ENCODE assay signal across 10 cellular contexts in the genomic region with DNA sequence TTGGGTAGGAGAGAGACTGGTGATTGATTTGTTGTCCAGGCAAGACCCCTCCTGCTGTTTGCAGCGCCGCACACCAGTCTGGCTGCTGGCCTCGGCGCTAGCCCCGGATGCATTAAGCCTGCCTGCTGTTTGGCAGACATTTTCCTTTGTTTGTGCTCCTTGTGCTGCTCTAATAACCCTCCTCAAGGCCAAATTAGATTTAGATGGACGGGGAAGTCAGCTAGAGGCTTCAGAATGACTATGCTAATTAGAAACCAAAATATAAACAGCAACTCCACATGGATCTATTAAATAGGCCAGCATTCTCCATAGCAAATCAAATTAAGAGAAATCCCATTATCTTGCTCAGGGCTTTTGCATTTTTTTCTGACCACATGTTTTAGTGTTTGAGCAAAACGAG.
DNase-seq lines count a peak whose midpoint lies in the region; ATAC-seq, FAIRE-seq and TF ChIP-seq lines count a peak whose summit lies in the region.
"Had no signal": no experiment of that assay in that cellular context is flagged by ENCODE, and none has a peak within 500 bp of the region (broad histone marks: within the 10 kb centered on the region; RNA-seq: fewer than 3 reads in every experiment).

No MANE protein-coding gene starts in this region.

- H2AFZ ChIP-seq in IMR-90 (replicated peaks; ENCODE audit: low read length, poor library complexity): peak overlapping the region; percentile 74
- H2AFZ ChIP-seq in osteoblast (ENCODE audit: low read length): peak overlapping the region; percentile 70
- H2AFZ ChIP-seq in trophoblast cell (ENCODE audit: insufficient read depth, low read length, poor library complexity): no peak overlapping the region

- TF ChIP-seq POLR2A in IMR-90 (IDR thresholded peaks at IDR 0.05; ENCODE audit: low read depth, low read length) (no peak), adrenal gland (IDR thresholded peaks at IDR 0.05) (no peak)

- no peak overlapping the region for H3K56ac ChIP-seq in IMR-90 (ENCODE audit: extremely low read depth, insufficient read depth, low read length)

- H3K4me1 ChIP-seq in IMR-90 (ENCODE audit: control insufficient read depth, insufficient read depth, low read length): no peaks in the 10 kb centered on the region
- no peaks in the 10 kb centered on the region for H3K4me1 ChIP-seq in osteoblast (ENCODE audit: insufficient read depth, low read length)
- H3K4me1 ChIP-seq in adrenal gland (replicated peaks in 1 of 2): peaks cover 0 to 6% of the 10 kb centered on the region in 2 donors
- no peaks in the 10 kb centered on the region for H3K4me1 ChIP-seq in trophoblast cell (ENCODE audit: control insufficient read depth in 1 of 2, insufficient read depth in 2 of 2, low read length in 2 of 2)

- H3K9ac ChIP-seq in IMR-90 (ENCODE audit: low read depth, low read length) (no peak overlapping the region), trophoblast cell (ENCODE audit: low read length) (no peak overlapping the region)

- no peak overlapping the region for H2BK20ac ChIP-seq in IMR-90 (ENCODE audit: low read depth, low read length)

- H3K18ac ChIP-seq in IMR-90 (ENCODE audit: low read depth, low read length) (no peak overlapping the region), trophoblast cell (ENCODE audit: low read length) (no peak overlapping the region)

- in situ Hi-C loops in IMR-90 (cut with MboI; ENCODE audit: low sequenced_read_pairs): no loop called here

- H3K23ac ChIP-seq in IMR-90 (ENCODE audit: low read depth, low read length) (no peak overlapping the region), trophoblast cell (ENCODE audit: low read length) (no peak overlapping the region)

- H2BK5ac ChIP-seq in IMR-90 (ENCODE audit: low read depth, low read length, poor library complexity, severe bottlenecking) (no peak overlapping the region), trophoblast cell (ENCODE audit: low read depth, low read length, poor library complexity) (no peak overlapping the region)

- dilution Hi-C loops in IMR-90 (cut with HindIII; ENCODE audit: low sequenced_read_pairs, unreplicated experiment): no loop called here

- DNase-seq in IMR-90: no peak
- DNase-seq in NCI-H446 (lab: John Stamatoyannopoulos, UW): peak; percentile 11 to 25
- DNase-seq in osteoblast (ENCODE audit: insufficient read length, low spot score, missing footprints): no peak
- DNase-seq in adrenal gland: no peak
- DNase-seq in T-helper 2 cell: no peak
- no peak for DNase-seq in trophoblast cell
- DNase-seq: activated CD4-positive, CD25-positive, alpha-beta regulatory T cell treated with anti-CD3 and anti-CD28 coated beads, Interleukin-2, amount 50 U/mL, for 72 hours; aorta; occipital lobe had no signal

- H2BK15ac ChIP-seq in IMR-90 (ENCODE audit: low read depth, low read length): no peak overlapping the region

- no peak overlapping the region for H2AK5ac ChIP-seq in IMR-90 (ENCODE audit: low read depth, low read length)
- H2AK5ac ChIP-seq in trophoblast cell (ENCODE audit: low read length): no peak overlapping the region

- no peaks in the 10 kb centered on the region for H3K9me1 ChIP-seq in IMR-90 (ENCODE audit: insufficient read depth, low read length)

- POLR2A ChIA-PET in IMR-90 (lab: Charles Lee; ENCODE audit: unreplicated experiment): no interaction called here

- peak; percentile 88 for FAIRE-seq in endometrium (lab: Jason Lieb, UNC)

- ATAC-seq in IMR-90 (ENCODE audit: low read depth): peak; percentile 32

- H2AK9ac ChIP-seq in IMR-90 (replicated peaks; ENCODE audit: low read depth, low read length, poor library complexity): no peak overlapping the region

- no peak overlapping the region for H3K4me3 ChIP-seq in IMR-90 (ENCODE audit: insufficient read depth, low read depth, low read length)
- H3K4me3 ChIP-seq in osteoblast (ENCODE audit: insufficient read depth, low read length): no peak overlapping the region
- H3K4me3 ChIP-seq in adrenal gland: no peak overlapping the region
- H3K4me3 ChIP-seq in trophoblast cell (ENCODE audit: low read depth, low read length): no peak overlapping the region

- no peaks in the 10 kb centered on the region for H3K79me2 ChIP-seq in osteoblast (ENCODE audit: insufficient read depth, low read length)
- no peaks in the 10 kb centered on the region for H3K79me2 ChIP-seq in trophoblast cell (ENCODE audit: control insufficient read depth, insufficient read depth, low read length, poor library complexity)

- H4K91ac ChIP-seq in IMR-90 (ENCODE audit: insufficient read depth, low read depth, low read length): no peak overlapping the region
- no peak overlapping the region for H4K91ac ChIP-seq in trophoblast cell (ENCODE audit: low read depth, low read length)

- H3K14ac ChIP-seq in IMR-90 (replicated peaks; ENCODE audit: low read depth, low read length) (no peak overlapping the region), trophoblast cell (ENCODE audit: low read length) (no peak overlapping the region)

- H2BK12ac ChIP-seq in trophoblast cell (ENCODE audit: low read length): no peak overlapping the region

- H3K4me2 ChIP-seq in IMR-90 (ENCODE audit: low read depth, low read length): no peak overlapping the region
- no peak overlapping the region for H3K4me2 ChIP-seq in osteoblast (ENCODE audit: insufficient read depth, low read length)
- no peak overlapping the region for H3K4me2 ChIP-seq in trophoblast cell (ENCODE audit: low read length)

- no TSS peak for BruUV-seq in IMR-90 (replicated peaks; lab: Mats Ljungman, UMichigan)

- H4K8ac ChIP-seq in IMR-90 (ENCODE audit: low read depth in 2 of 2, low read length in 2 of 2) (0 out of 4 replicates have a peak overlapping the region, but pooled peaks of 1 of the 2 experiments have one; percentile 69), trophoblast cell (ENCODE audit: low read depth, low read length) (no peak overlapping the region)

- H2BK120ac ChIP-seq in IMR-90 (ENCODE audit: low read depth, low read length) (no peak overlapping the region), trophoblast cell (ENCODE audit: insufficient read depth, low read length, poor library complexity) (no peak overlapping the region)

- H4K20me1 ChIP-seq in IMR-90 (ENCODE audit: insufficient read depth, low read length): no peaks in the 10 kb centered on the region
- no peaks in the 10 kb centered on the region for H4K20me1 ChIP-seq in osteoblast (ENCODE audit: insufficient read depth, low read length)

- CTCF ChIA-PET in IMR-90 (lab: Yijun Ruan, JAX): no interaction called here

- no peaks in the 10 kb centered on the region for H3K27me3 ChIP-seq in IMR-90 (ENCODE audit: control insufficient read depth, insufficient read depth, low read length)
- H3K27me3 ChIP-seq in osteoblast (ENCODE audit: insufficient read depth, low read length): no peaks in the 10 kb centered on the region
- no peaks in the 10 kb centered on the region for H3K27me3 ChIP-seq in adrenal gland
- no peaks in the 10 kb centered on the region for H3K27me3 ChIP-seq in trophoblast cell (ENCODE audit: insufficient read depth, low read length)

- H3K27ac ChIP-seq in IMR-90 (ENCODE audit: insufficient read depth, low read length) (no peak overlapping the region), osteoblast (ENCODE audit: low read depth, low read length) (no peak overlapping the region), adrenal gland (no peak overlapping the region), trophoblast cell (ENCODE audit: low read depth, low read length) (no peak overlapping the region)

- H4K5ac ChIP-seq in IMR-90 (ENCODE audit: low read depth, low read length): no peak overlapping the region

- H3K36me3 ChIP-seq in IMR-90 (ENCODE audit: control insufficient read depth, insufficient read depth, low read length): no peaks in the 10 kb centered on the region
- no peaks in the 10 kb centered on the region for H3K36me3 ChIP-seq in osteoblast (ENCODE audit: insufficient read depth, low read length)
- H3K36me3 ChIP-seq in adrenal gland (replicated peaks in 1 of 2): no peaks in the 10 kb centered on the region
- no peaks in the 10 kb centered on the region for H3K36me3 ChIP-seq in trophoblast cell (ENCODE audit: control insufficient read depth in 1 of 2, insufficient read depth in 2 of 2, low read length in 2 of 2)

- H4K12ac ChIP-seq in trophoblast cell (ENCODE audit: low read depth, low read length): no peak overlapping the region

- H3K4ac ChIP-seq in IMR-90 (ENCODE audit: low read depth, low read length): peak overlapping the region; percentile 23; the same call in 1 of the 2 replicates
- no peak overlapping the region for H3K4ac ChIP-seq in trophoblast cell (ENCODE audit: low read depth, low read length)

- WGBS in IMR-90 (ENCODE audit: extremely low coverage in 2 of 2, insufficient read length in 1 of 2), 2 experiments: no CpG with 5 or more reads among the region's 7 CpGs
- WGBS in adrenal gland, 4 donors: 11 to 26% (median 21%) methylated on average over 7 of the region's 7 CpGs
- no CpG with 5 or more reads among the region's 7 CpGs for WGBS in trophoblast cell (ENCODE audit: extremely low coverage, insufficient coverage, insufficient read length)

- TF ChIP-seq CTCF in IMR-90 (conservative IDR thresholded peaks at IDR 0.05; ENCODE audit: low read depth, low read length) (no peak), osteoblast (IDR thresholded peaks at IDR 0.05; ENCODE audit: extremely low read depth, low read depth, low read length) (no peak), adrenal gland (IDR thresholded peaks at IDR 0.05) (no peak)

- H3K79me1 ChIP-seq in IMR-90 (ENCODE audit: low read depth in 1 of 2, low read length in 2 of 2): no peaks in the 10 kb centered on the region
- H3K79me1 ChIP-seq in trophoblast cell (ENCODE audit: low read length): no peaks in the 10 kb centered on the region

- intact Hi-C loops in IMR-90 (cut with micrococcal nuclease) (loop anchor here (10.0 kb wide), 1 partner anchor 365 kb away; no protein-coding TSS in a partner anchor), adrenal gland (cut with DNase I) (no loop called here)

- no peaks in the 10 kb centered on the region; the same call in 1 of the 2 replicates for H3K9me3 ChIP-seq in IMR-90 (ENCODE audit: control insufficient read depth, insufficient read depth, low read length)
- no peaks in the 10 kb centered on the region for H3K9me3 ChIP-seq in osteoblast (ENCODE audit: low read depth, low read length)
- H3K9me3 ChIP-seq in adrenal gland (replicated peaks in 1 of 3): no peaks in the 10 kb centered on the region
- H3K9me3 ChIP-seq in trophoblast cell (ENCODE audit: insufficient read depth, low read depth, low read length): no peaks in the 10 kb centered on the region

- no peak for TF ChIP-seq RAD21 in IMR-90 (IDR thresholded peaks at IDR 0.05; ENCODE audit: low read length)

TF ChIP-seq in IMR-90, 13 proteins besides CTCF, POLR2A, EP300 and RAD21:
- TF ChIP-seq RFX5 (IDR thresholded peaks at IDR 0.05; ENCODE audit: low read depth, low read length) (no peak), SMC3 (IDR thresholded peaks at IDR 0.05; ENCODE audit: low read depth, low read length) (no peak), NFE2L2 (IDR thresholded peaks at IDR 0.05; ENCODE audit: low read depth, low read length) (no peak), RCOR1 (IDR thresholded peaks at IDR 0.05; ENCODE audit: insufficient replicate concordance, low read length) (no peak)
TF ChIP-seq in IMR-90: peak in this region for 0.

Comparison
In these comparisons a context has a peak if more than half of its experiments do, and no peak if none do; other contexts are left out.
1. DNase-seq: peak in NCI-H446 (2 of 2); none in IMR-90 (single experiment), osteoblast (single experiment), adrenal gland (0 of 7), T-helper 2 cell (0 of 5) and trophoblast cell (0 of 2).